In genomic region chr4:116118216-116118615, GRCh38 we compare ENCODE assay signal across 15 cellular contexts.
"Had no signal": no experiment of that assay in that cellular context is flagged by ENCODE, and none has a peak within 500 bp of the region (broad histone marks: within the 10 kb centered on the region; RNA-seq: fewer than 3 reads in every experiment).

No MANE protein-coding gene starts in this region.

- H3K36me3 ChIP-seq: gastrocnemius medialis, left lung, thyroid gland had no signal

- H3K27me3 ChIP-seq: gastrocnemius medialis, left lung, thyroid gland had no signal

- H3K27ac ChIP-seq: gastrocnemius medialis, left lung, thyroid gland had no signal

- H3K4me3 ChIP-seq: gastrocnemius medialis, left lung, thyroid gland had no signal

- H3K4me1 ChIP-seq: gastrocnemius medialis, left lung, thyroid gland had no signal

- H3K9me3 ChIP-seq: gastrocnemius medialis, left lung, thyroid gland had no signal

- DNase-seq: activated CD4-positive, alpha-beta T cell treated with anti-CD3 and anti-CD28 coated beads, Interleukin-2, amount 10 ng/mL, durations not matched to agents 24 days and 14 days; activated CD4-positive, CD25-positive, alpha-beta regulatory T cell; activated CD8-positive, alpha-beta T cell treated with anti-CD3 and anti-CD28 coated beads, Interleukin-2, amount 10 ng/mL, durations not matched to agents 7 days and 5 days; activated naive CD4-positive, alpha-beta T cell treated with Interleukin-2 at 50 U/mL for 16 hours; activated naive CD8-positive, alpha-beta T cell treated with anti-CD3 and anti-CD28 coated beads, Interleukin-2, amount 10 ng/mL, durations not matched to agents 7 days and 5 days; activated T-cell treated with anti-CD3 and anti-CD28 coated beads, Interleukin-2, amount 50 U/mL, for 24 hours; amygdala; cortex of kidney; effector CD4-positive, alpha-beta T cell; gastrocnemius medialis; head of caudate nucleus; stimulated activated CD4-positive, alpha-beta T cell treated with anti-CD3 and anti-CD28 coated beads, Interleukin-2, amount 100 ng/mL, for 24 hours; stimulated activated naive CD4-positive, alpha-beta T cell treated with Interleukin-2 at 50 U/mL for 16 hours; thyroid gland had no signal
